Comparison of ENCODE assay signal across 18 cellular contexts in genomic region chr10:61635946-61636345, GRCh38. TPM values are rescaled to one million over a fixed set of nuclear protein-coding genes. Genes with fewer than 3 reads are reported as not detected.
DNase-seq lines count a peak whose midpoint lies in the region; FAIRE-seq and TF ChIP-seq lines count a peak whose summit lies in the region.
"Had no signal": no experiment of that assay in that cellular context is flagged by ENCODE, and none has a peak within 500 bp of the region (broad histone marks: within the 10 kb centered on the region; RNA-seq: fewer than 3 reads in every experiment).

No MANE protein-coding gene starts in this region.

- CTCF ChIA-PET in CD8-positive, alpha-beta memory T cell (lab: Charles Lee), result no interaction called here

- peaks cover 1 to 3% of the 10 kb centered on the region in 2 donors for H3K27me3 Mint-ChIP-seq in CD8-positive, alpha-beta memory T cell

- peak overlapping the region; percentile 30 to 41 for H3K27ac ChIP-seq in breast epithelium
- H3K27ac ChIP-seq in CD8-positive, alpha-beta memory T cell (ENCODE audit: low read depth, low read length), result no peak overlapping the region
- H3K27ac ChIP-seq: heart right ventricle, HL-60, stomach had no signal

- H3K4me1 ChIP-seq in breast epithelium, result no peaks in the 10 kb centered on the region
- H3K4me1 ChIP-seq in CD8-positive, alpha-beta memory T cell (ENCODE audit: insufficient read depth, low read length), result no peaks in the 10 kb centered on the region
- H3K4me1 ChIP-seq: heart right ventricle had no signal

- DNase-seq in LHCN-M2 (ENCODE audit: low read depth) (peak; percentile 34), breast epithelium (ENCODE audit: low spot score in 2 of 2) (no peak), T-helper 9 cell (no peak), mucosa of gallbladder (ENCODE audit: low spot score) (no peak), iPS-NIHi7 (ENCODE audit: extremely low spot score) (no peak)
- no peak for DNase-seq in CD8-positive, alpha-beta memory T cell
- DNase-seq: CD4-positive, CD25-positive, alpha-beta regulatory T cell; effector CD4-positive, alpha-beta T cell; H7; heart right ventricle; MM.1S; NCI-H2081 treated with DMSO at 0.1 percent for 48 hours; Right ventricle myocardium superior; stomach had no signal

- no peak overlapping the region for H3K4me3 Mint-ChIP-seq in CD8-positive, alpha-beta memory T cell
- H3K4me3 Mint-ChIP-seq: activated T-helper 17 cell treated with anti-CD3 and anti-CD28 coated beads, Interleukin-2, amount 50 U/mL, for 72 hours; CD4-positive, CD25-positive, alpha-beta regulatory T cell had no signal

- no peaks in the 10 kb centered on the region for H3K9me3 ChIP-seq in breast epithelium
- no peaks in the 10 kb centered on the region for H3K9me3 ChIP-seq in CD8-positive, alpha-beta memory T cell (ENCODE audit: low read length)
- H3K9me3 ChIP-seq: heart right ventricle, stomach had no signal

- no peak overlapping the region for H3K27ac Mint-ChIP-seq in CD8-positive, alpha-beta memory T cell
- H3K27ac Mint-ChIP-seq: activated T-helper 17 cell treated with anti-CD3 and anti-CD28 coated beads, Interleukin-2, amount 50 U/mL, for 72 hours; CD4-positive, CD25-positive, alpha-beta regulatory T cell had no signal

- H3K4me3 ChIP-seq in breast epithelium, result no peak overlapping the region
- H3K4me3 ChIP-seq in CD8-positive, alpha-beta memory T cell (ENCODE audit: low read length), result no peak overlapping the region
- H3K4me3 ChIP-seq: heart right ventricle, stomach had no signal

- no peak for TF ChIP-seq CTCF in breast epithelium (IDR thresholded peaks at IDR 0.05)

- no peaks in the 10 kb centered on the region for H3K36me3 Mint-ChIP-seq in CD8-positive, alpha-beta memory T cell
- H3K36me3 Mint-ChIP-seq: CD4-positive, CD25-positive, alpha-beta regulatory T cell had no signal

- no peaks in the 10 kb centered on the region for H3K9me3 Mint-ChIP-seq in CD8-positive, alpha-beta memory T cell
- H3K9me3 Mint-ChIP-seq: activated T-helper 17 cell treated with anti-CD3 and anti-CD28 coated beads, Interleukin-2, amount 50 U/mL, for 72 hours had no signal

- FAIRE-seq in islet of Langerhans (lab: Jason Lieb, UNC), result peak; percentile 56
- FAIRE-seq: GM18507 had no signal

- no peak for TF ChIP-seq POLR2A in breast epithelium (IDR thresholded peaks at IDR 0.05)

- no peaks in the 10 kb centered on the region for H3K4me1 Mint-ChIP-seq in CD8-positive, alpha-beta memory T cell
- H3K4me1 Mint-ChIP-seq: activated T-helper 17 cell treated with anti-CD3 and anti-CD28 coated beads, Interleukin-2, amount 50 U/mL, for 72 hours; CD4-positive, CD25-positive, alpha-beta regulatory T cell had no signal

- intact Hi-C loops in breast epithelium (cut with DNase I; ENCODE audit: low total_unique reads), result no loop called here

- H3K36me3 ChIP-seq in breast epithelium, result no peaks in the 10 kb centered on the region
- H3K36me3 ChIP-seq in CD8-positive, alpha-beta memory T cell (ENCODE audit: insufficient read depth, low read length), result no peaks in the 10 kb centered on the region
- H3K36me3 ChIP-seq: heart right ventricle, stomach had no signal

- no peaks in the 10 kb centered on the region for H3K27me3 ChIP-seq in breast epithelium
- no peaks in the 10 kb centered on the region for H3K27me3 ChIP-seq in CD8-positive, alpha-beta memory T cell (ENCODE audit: insufficient read depth, low read length, poor library complexity, severe bottlenecking)
- H3K27me3 ChIP-seq: heart right ventricle, stomach had no signal

- POLR2A ChIA-PET in CD8-positive, alpha-beta memory T cell (lab: Charles Lee), result no interaction called here

RNA-seq across cellular contexts. Expression of gene CABCOCO1, which starts 26.8 kb away (rescaled TPM):
- total RNA-seq in LHCN-M2 (2014; rRNA removed) (0.40 TPM in 1 of 2 replicates, not detected in the other), breast epithelium (1 to 10 TPM in 2 of 3 donors, under 1 TPM in 1; 0.16 to 1.3 (median 1.2) TPM), mucosa of gallbladder (0.75 TPM)
- polyA plus RNA-seq in LHCN-M2 (2012), result 0.30 TPM
- total RNA-seq in CD8-positive, alpha-beta memory T cell, result not detected
- polyA plus RNA-seq in CD8-positive, alpha-beta memory T cell, result not detected
- total RNA-seq: activated T-helper 17 cell treated with anti-CD3 and anti-CD28 coated beads, Interleukin-2, amount 50 U/mL, for 72 hours; CD4-positive, CD25-positive, alpha-beta regulatory T cell; H7; heart right ventricle; Right ventricle myocardium superior had no signal
- polyA plus RNA-seq: CD4-positive, CD25-positive, alpha-beta regulatory T cell had no signal
